14 cellular contexts compared by ENCODE assay signal in the genomic region with DNA sequence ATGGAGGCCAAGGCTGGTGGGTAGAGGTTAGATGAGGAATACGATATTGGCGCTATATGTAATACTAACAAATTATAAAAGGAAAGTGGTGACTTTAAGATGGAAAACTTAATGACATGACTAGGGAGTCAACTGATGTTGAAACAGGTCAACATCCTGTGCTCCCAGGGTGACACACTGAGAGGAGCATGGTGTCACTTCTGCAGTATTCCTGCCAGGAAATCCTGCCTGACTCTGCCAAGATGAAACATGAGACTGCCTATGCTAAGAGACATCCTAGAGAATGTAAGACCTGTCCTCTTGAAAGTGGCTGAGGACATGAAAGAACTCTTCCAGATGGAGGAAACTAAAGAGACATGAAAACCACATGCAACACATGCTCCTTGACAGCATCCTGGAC.
"Had no signal": no experiment of that assay in that cellular context is flagged by ENCODE, and none has a peak within 500 bp of the region (broad histone marks: within the 10 kb centered on the region; RNA-seq: fewer than 3 reads in every experiment).

No MANE protein-coding gene starts in this region.

- H3K36me3 ChIP-seq: upper lobe of left lung had no signal

- H3K9me3 ChIP-seq: mucosa of descending colon, upper lobe of left lung had no signal

- DNase-seq: activated CD4-positive, alpha-beta T cell treated with anti-CD3 and anti-CD28 coated beads, Interleukin-2, amount 10 ng/mL, durations not matched to agents 24 days and 14 days; activated naive CD4-positive, alpha-beta T cell treated with anti-CD3 and anti-CD28 coated beads for 36 hours; central memory CD4-positive, alpha-beta T cell; effector memory CD4-positive, alpha-beta T cell; hippocampal formation; mucosa of descending colon; natural killer cell; stimulated activated CD4-positive, alpha-beta T cell treated with anti-CD3 and anti-CD28 coated beads, Interleukin-2, amount 100 ng/mL, for 48 hours; upper lobe of left lung had no signal

- H3K27me3 ChIP-seq: upper lobe of left lung had no signal

- H3K36me3 Mint-ChIP-seq: natural killer cell, WTC11 had no signal

- H3K4me1 Mint-ChIP-seq: activated CD4-positive, alpha-beta T cell treated with anti-CD3 and anti-CD28 coated beads, Interleukin-2, amount 10 ng/mL, durations not matched to agents 24 days and 14 days; activated T-helper 17 cell treated with anti-CD3 and anti-CD28 coated beads, Interleukin-2, amount 50 U/mL, for 72 hours; natural killer cell; WTC11 had no signal

- H3K4me3 Mint-ChIP-seq: activated CD4-positive, alpha-beta T cell treated with anti-CD3 and anti-CD28 coated beads, Interleukin-2, amount 10 ng/mL, durations not matched to agents 24 days and 14 days; activated naive CD4-positive, alpha-beta T cell treated with anti-CD3 and anti-CD28 coated beads for 36 hours; activated T-helper 17 cell treated with anti-CD3 and anti-CD28 coated beads, Interleukin-2, amount 50 U/mL, for 72 hours; natural killer cell; stimulated activated naive CD8-positive, alpha-beta T cell treated with anti-CD3 and anti-CD28 coated beads, Interleukin-15, Interleukin-2, amounts not matched to agents 100 ng/mL and 50 ng/mL, for 24 hours; T-helper 1 cell treated with Interleukin-12 subunit alpha and Interleukin-12 subunit beta and Interleukin-4 antibody, amounts not matched to agents 30 μg/mL and 1 μg/mL, for 36 hours; WTC11 had no signal

- H3K4me1 ChIP-seq: upper lobe of left lung had no signal

- H3K27ac ChIP-seq: epithelial cell of prostate, upper lobe of left lung had no signal

- H3K4me3 ChIP-seq: mucosa of descending colon, upper lobe of left lung had no signal

- H3K27ac Mint-ChIP-seq: activated CD4-positive, alpha-beta T cell treated with anti-CD3 and anti-CD28 coated beads, Interleukin-2, amount 10 ng/mL, durations not matched to agents 24 days and 14 days; activated naive CD4-positive, alpha-beta T cell treated with anti-CD3 and anti-CD28 coated beads for 36 hours; activated T-helper 17 cell treated with anti-CD3 and anti-CD28 coated beads, Interleukin-2, amount 50 U/mL, for 72 hours; natural killer cell; stimulated activated naive CD8-positive, alpha-beta T cell treated with anti-CD3 and anti-CD28 coated beads, Interleukin-15, Interleukin-2, amounts not matched to agents 100 ng/mL and 50 ng/mL, for 24 hours; T-helper 1 cell treated with Interleukin-12 subunit alpha and Interleukin-12 subunit beta and Interleukin-4 antibody, amounts not matched to agents 30 μg/mL and 1 μg/mL, for 36 hours; WTC11 had no signal

- H3K9me3 Mint-ChIP-seq: activated CD4-positive, alpha-beta T cell treated with anti-CD3 and anti-CD28 coated beads, Interleukin-2, amount 10 ng/mL, durations not matched to agents 24 days and 14 days; activated naive CD4-positive, alpha-beta T cell treated with anti-CD3 and anti-CD28 coated beads for 36 hours; activated T-helper 17 cell treated with anti-CD3 and anti-CD28 coated beads, Interleukin-2, amount 50 U/mL, for 72 hours; natural killer cell; stimulated activated naive CD8-positive, alpha-beta T cell treated with anti-CD3 and anti-CD28 coated beads, Interleukin-15, Interleukin-2, amounts not matched to agents 100 ng/mL and 50 ng/mL, for 24 hours; T-helper 1 cell treated with Interleukin-12 subunit alpha and Interleukin-12 subunit beta and Interleukin-4 antibody, amounts not matched to agents 30 μg/mL and 1 μg/mL, for 36 hours; WTC11 had no signal

- ATAC-seq: activated T-helper 17 cell treated with anti-CD3 and anti-CD28 coated beads, Interleukin-2, amount 50 U/mL, for 72 hours; mucosa of descending colon; natural killer cell; WTC11 had no signal
